In the genomic region with DNA sequence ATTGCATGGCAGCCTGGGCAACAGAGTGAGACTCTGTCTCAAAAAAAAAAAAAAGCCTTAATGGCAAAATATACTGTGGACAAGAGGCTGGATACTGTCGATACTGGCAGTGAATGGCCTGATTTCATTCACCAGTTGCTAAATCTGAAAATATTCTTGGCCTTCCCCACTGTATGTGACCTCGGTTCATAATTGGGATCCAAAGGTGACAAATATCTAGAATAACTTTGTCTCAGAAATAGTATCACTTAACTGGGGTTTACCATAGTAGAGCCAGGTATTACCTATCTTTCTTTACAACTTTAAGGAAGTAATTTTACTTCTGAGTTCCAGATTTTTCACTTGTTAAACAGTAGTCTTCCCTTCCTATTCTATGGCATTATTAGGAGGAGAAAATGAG, we compare ENCODE assay signal across 20 cellular contexts.
"Had no signal": no experiment of that assay in that cellular context is flagged by ENCODE, and none has a peak within 500 bp of the region (broad histone marks: within the 10 kb centered on the region; RNA-seq: fewer than 3 reads in every experiment).

No MANE protein-coding gene starts in this region.

- H3K27ac Mint-ChIP-seq: activated naive CD4-positive, alpha-beta T cell treated with anti-CD3 and anti-CD28 coated beads, Interleukin-2, amount 50 U/mL, for 72 hours; dendritic cell treated with granulocyte-macrophage colony-stimulating factor and Interleukin-4, amounts not matched to agents 40 ng/mL and 50 ng/mL, for 4 days; T-helper 1 cell treated with Interleukin-12 subunit alpha and Interleukin-12 subunit beta and Interleukin-4 antibody, amounts not matched to agents 30 μg/mL and 1 μg/mL, for 36 hours; type B pancreatic cell had no signal

- H3K4me3 ChIP-seq: cardiac muscle cell, pancreas, right lobe of liver, testis had no signal

- ATAC-seq: activated naive CD4-positive, alpha-beta T cell treated with anti-CD3 and anti-CD28 coated beads, Interleukin-2, amount 50 U/mL, for 72 hours; effector memory CD8-positive, alpha-beta T cell; left ventricle myocardium superior; naive thymus-derived CD8-positive, alpha-beta T cell; pancreas; right lobe of liver had no signal

- DNase-seq: activated CD4-positive, CD25-positive, alpha-beta regulatory T cell treated with anti-CD3 and anti-CD28 coated beads, Interleukin-2, amount 50 U/mL, for 72 hours; activated CD8-positive, alpha-beta memory T cell treated with anti-CD3 and anti-CD28 coated beads for 24 hours; activated gamma-delta T cell treated with Interleukin-2 at 50 U/mL for 16 hours; amygdala; effector memory CD8-positive, alpha-beta T cell; left ventricle myocardium superior; mesendoderm; naive thymus-derived CD8-positive, alpha-beta T cell; pancreas; right lobe of liver; small intestine; stimulated activated CD4-positive, alpha-beta T cell treated with anti-CD3 and anti-CD28 coated beads, Interleukin-4, amount 100 ng/mL, for 1 hour; testis had no signal

- H3K27me3 ChIP-seq: cardiac muscle cell, neutrophil, pancreas, right lobe of liver, testis had no signal

- H3K36me3 ChIP-seq: pancreas, right lobe of liver had no signal

- H3K27me3 Mint-ChIP-seq: dendritic cell treated with granulocyte-macrophage colony-stimulating factor and Interleukin-4, amounts not matched to agents 40 ng/mL and 50 ng/mL, for 4 days; effector memory CD8-positive, alpha-beta T cell; naive thymus-derived CD8-positive, alpha-beta T cell; type B pancreatic cell had no signal

- H3K4me3 Mint-ChIP-seq: dendritic cell treated with granulocyte-macrophage colony-stimulating factor and Interleukin-4, amounts not matched to agents 40 ng/mL and 50 ng/mL, for 4 days; effector memory CD8-positive, alpha-beta T cell; T-helper 1 cell treated with Interleukin-12 subunit alpha and Interleukin-12 subunit beta and Interleukin-4 antibody, amounts not matched to agents 30 μg/mL and 1 μg/mL, for 36 hours; type B pancreatic cell had no signal

- H3K9me3 ChIP-seq: neutrophil, pancreas, right lobe of liver, testis had no signal

- H3K4me1 ChIP-seq: pancreas, right lobe of liver, testis had no signal

- H3K9me3 Mint-ChIP-seq: activated naive CD4-positive, alpha-beta T cell treated with anti-CD3 and anti-CD28 coated beads, Interleukin-2, amount 50 U/mL, for 72 hours; dendritic cell treated with granulocyte-macrophage colony-stimulating factor and Interleukin-4, amounts not matched to agents 40 ng/mL and 50 ng/mL, for 4 days; effector memory CD8-positive, alpha-beta T cell; naive thymus-derived CD8-positive, alpha-beta T cell had no signal

- FAIRE-seq: pancreas, small intestine had no signal

- H3K27ac ChIP-seq: cardiac muscle cell, neutrophil, pancreas, right lobe of liver, testis, VCaP had no signal
